In genomic region chr18:13834501-13835015, GRCh38 we compare ENCODE assay signal across 1 cellular context.
TF ChIP-seq lines count a peak whose summit lies in the region.

No MANE protein-coding gene starts in this region.

TF ChIP-seq in GM23338, 12 proteins besides CTCF, POLR2A, EP300 and RAD21 (continued from another document):
- TF ChIP-seq JUNB (IDR thresholded peaks at IDR 0.05; ENCODE audit: unreplicated experiment) (no peak), NANOG (IDR thresholded peaks at IDR 0.05; ENCODE audit: borderline replicate concordance) (no peak), ZNF462 (CRISPR knock-in tag; IDR thresholded peaks at IDR 0.05) (no peak), STAT1 (IDR thresholded peaks at IDR 0.05; ENCODE audit: unreplicated experiment) (no peak), EZH2phosphoT487 (IDR thresholded peaks at IDR 0.05; ENCODE audit: unreplicated experiment) (no peak), ZNF331 (CRISPR knock-in tag; IDR thresholded peaks at IDR 0.05; ENCODE audit: low read depth) (no peak), CREB1 (CRISPR knock-in tag; IDR thresholded peaks at IDR 0.05; ENCODE audit: low read depth) (no peak), ZNF114 (CRISPR knock-in tag; IDR thresholded peaks at IDR 0.05) (no peak)
